In the genomic region with DNA sequence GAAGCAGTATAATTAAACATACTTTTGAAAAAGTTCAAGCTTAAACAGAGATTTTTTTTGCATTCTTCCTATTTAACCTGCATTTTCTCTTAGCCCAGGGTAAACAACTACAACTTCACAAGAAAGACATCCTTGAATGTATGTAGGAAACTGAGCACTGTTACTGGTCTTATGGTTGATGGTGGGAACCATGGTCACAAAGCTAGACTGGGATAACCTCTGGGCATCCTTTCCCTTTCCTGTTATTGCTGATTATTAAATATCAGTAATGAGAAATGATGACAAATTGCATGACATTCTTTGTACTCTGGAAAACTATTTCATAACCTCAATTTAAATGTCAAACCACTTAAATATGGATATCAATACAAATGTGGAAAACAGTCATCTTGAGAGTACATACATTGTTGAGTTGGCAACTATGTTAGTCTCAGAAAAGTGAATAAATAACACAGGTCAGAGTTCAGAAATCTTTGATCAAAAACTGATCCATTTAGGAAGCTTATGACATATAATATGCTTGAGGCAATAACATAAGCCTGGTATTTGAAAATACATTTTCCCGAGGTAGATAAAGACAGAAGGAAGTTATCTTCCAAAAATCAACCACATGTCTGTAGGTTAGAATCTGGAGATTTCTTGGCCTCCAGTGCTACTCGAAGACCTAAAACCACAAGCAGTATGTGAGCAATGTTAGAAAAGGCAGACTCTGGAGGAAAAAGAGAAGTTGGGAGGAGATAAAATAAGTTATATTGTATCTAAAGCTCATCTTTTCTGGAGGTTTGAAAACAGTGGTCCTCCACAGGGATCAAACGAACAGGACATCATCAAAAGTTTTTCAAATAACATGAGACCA, we compare ENCODE assay signal across 1 cellular context.
TF ChIP-seq lines count a peak whose summit lies in the region.

No MANE protein-coding gene starts in this region.

TF ChIP-seq in GM12878, 131 proteins besides CTCF, POLR2A, EP300 and RAD21 (continued from another document):
- TF ChIP-seq, protein P1, sequence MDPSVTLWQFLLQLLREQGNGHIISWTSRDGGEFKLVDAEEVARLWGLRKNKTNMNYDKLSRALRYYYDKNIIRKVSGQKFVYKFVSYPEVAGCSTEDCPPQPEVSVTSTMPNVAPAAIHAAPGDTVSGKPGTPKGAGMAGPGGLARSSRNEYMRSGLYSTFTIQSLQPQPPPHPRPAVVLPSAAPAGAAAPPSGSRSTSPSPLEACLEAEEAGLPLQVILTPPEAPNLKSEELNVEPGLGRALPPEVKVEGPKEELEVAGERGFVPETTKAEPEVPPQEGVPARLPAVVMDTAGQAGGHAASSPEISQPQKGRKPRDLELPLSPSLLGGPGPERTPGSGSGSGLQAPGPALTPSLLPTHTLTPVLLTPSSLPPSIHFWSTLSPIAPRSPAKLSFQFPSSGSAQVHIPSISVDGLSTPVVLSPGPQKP (IDR thresholded peaks at IDR 0.05; ENCODE audit: low read depth, low read length) = no peak
- no peak for TF ChIP-seq NFXL1 (IDR thresholded peaks at IDR 0.05; ENCODE audit: borderline replicate concordance)
- TF ChIP-seq, protein P2, sequence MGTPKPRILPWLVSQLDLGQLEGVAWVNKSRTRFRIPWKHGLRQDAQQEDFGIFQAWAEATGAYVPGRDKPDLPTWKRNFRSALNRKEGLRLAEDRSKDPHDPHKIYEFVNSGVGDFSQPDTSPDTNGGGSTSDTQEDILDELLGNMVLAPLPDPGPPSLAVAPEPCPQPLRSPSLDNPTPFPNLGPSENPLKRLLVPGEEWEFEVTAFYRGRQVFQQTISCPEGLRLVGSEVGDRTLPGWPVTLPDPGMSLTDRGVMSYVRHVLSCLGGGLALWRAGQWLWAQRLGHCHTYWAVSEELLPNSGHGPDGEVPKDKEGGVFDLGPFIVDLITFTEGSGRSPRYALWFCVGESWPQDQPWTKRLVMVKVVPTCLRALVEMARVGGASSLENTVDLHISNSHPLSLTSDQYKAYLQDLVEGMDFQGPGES (IDR thresholded peaks at IDR 0.05) = no peak
TF ChIP-seq in GM12878: peak in this region for 0.
